10 cellular contexts compared by ENCODE assay signal in genomic region chr4:119743644-119744043, GRCh38.
"Had no signal": no experiment of that assay in that cellular context is flagged by ENCODE, and none has a peak within 500 bp of the region (broad histone marks: within the 10 kb centered on the region; RNA-seq: fewer than 3 reads in every experiment).

No MANE protein-coding gene starts in this region.

- H3K27ac ChIP-seq: GM23248, HL-60 had no signal

- H3K4me3 Mint-ChIP-seq: HFFc6 had no signal

- H3K9me3 Mint-ChIP-seq: HFFc6 had no signal

- H3K36me3 ChIP-seq: HAP-1 had no signal

- H3K27ac Mint-ChIP-seq: HFFc6 had no signal

- H3K9me3 ChIP-seq: HAP-1 had no signal

- H3K4me1 ChIP-seq: HAP-1 had no signal

- ATAC-seq: HCT116, HepG2, K562 had no signal

- H3K4me3 ChIP-seq: GM23248, HAP-1, K562 had no signal

- DNase-seq: GM23248, GOT3, H7, HFFc6, KG1 had no signal

- H3K9ac ChIP-seq: GM23248 had no signal
